ENCODE assay signal across 16 cellular contexts in genomic region chr10:4383683-4384082, GRCh38.
DNase-seq lines count a peak whose midpoint lies in the region; ATAC-seq and TF ChIP-seq lines count a peak whose summit lies in the region.
"Had no signal": no experiment of that assay in that cellular context is flagged by ENCODE, and none has a peak within 500 bp of the region (broad histone marks: within the 10 kb centered on the region; RNA-seq: fewer than 3 reads in every experiment).

No MANE protein-coding gene starts in this region.

- no peaks in the 10 kb centered on the region for H3K9me3 ChIP-seq in uterus
- H3K9me3 ChIP-seq: MG63, pancreas had no signal

- H3K36me3 Mint-ChIP-seq in nephron (ENCODE audit: low read depth): no peaks in the 10 kb centered on the region
- H3K36me3 Mint-ChIP-seq: activated naive CD4-positive, alpha-beta T cell treated with anti-CD3 and anti-CD28 coated beads, Interleukin-2, amount 10 ng/mL, durations not matched to agents 7 days and 5 days had no signal

- H3K27ac ChIP-seq in uterus: peak overlapping the region; percentile 14 to 37
- H3K27ac ChIP-seq: pancreas had no signal

- intact Hi-C loops in uterus (cut with DNase I; ENCODE audit: low total_unique reads): no loop called here

- H3K9me3 Mint-ChIP-seq in nephron: no peaks in the 10 kb centered on the region
- H3K9me3 Mint-ChIP-seq: activated naive CD4-positive, alpha-beta T cell treated with anti-CD3 and anti-CD28 coated beads, Interleukin-2, amount 10 ng/mL, durations not matched to agents 7 days and 5 days had no signal

- H3K4me1 ChIP-seq in uterus: peaks cover 0 to 2% of the 10 kb centered on the region in 2 donors
- H3K4me1 ChIP-seq: pancreas had no signal

- H3K4me1 Mint-ChIP-seq in nephron: peaks cover 33% of the 10 kb centered on the region
- H3K4me1 Mint-ChIP-seq: activated naive CD4-positive, alpha-beta T cell treated with anti-CD3 and anti-CD28 coated beads, Interleukin-2, amount 10 ng/mL, durations not matched to agents 7 days and 5 days had no signal

- no peaks in the 10 kb centered on the region for H3K27me3 ChIP-seq in uterus
- H3K27me3 ChIP-seq: MG63, pancreas had no signal

- ATAC-seq in GM21619 (IDR thresholded peaks at IDR 0.05; ENCODE audit: unreplicated experiment) (no peak), GM21423 (IDR thresholded peaks at IDR 0.05; ENCODE audit: unreplicated experiment) (no peak)
- ATAC-seq: pancreas had no signal

- TF ChIP-seq CTCF in WI38 (IDR thresholded peaks at IDR 0.05; ENCODE audit: low read depth, low read length): no peak
- TF ChIP-seq CTCF in epithelial cell of proximal tubule (conservative IDR thresholded peaks at IDR 0.05; ENCODE audit: low read depth, low read length): no peak
- no peak for TF ChIP-seq CTCF in nephron (IDR thresholded peaks at IDR 0.05; ENCODE audit: unreplicated experiment in 3 of 3)
- TF ChIP-seq CTCF in uterus (IDR thresholded peaks at IDR 0.05): no peak

- DNase-seq in epithelial cell of proximal tubule (ENCODE audit: low read depth): peak; percentile 10
- no peak for DNase-seq in uterus
- DNase-seq in COR-L47 (lab: John Stamatoyannopoulos, UW): no peak
- DNase-seq: activated CD4-positive, CD25-positive, alpha-beta regulatory T cell treated with anti-CD3 and anti-CD28 coated beads, Interleukin-2, amount 50 U/mL, for 72 hours; activated CD8-positive, alpha-beta memory T cell treated with anti-CD3 and anti-CD28 coated beads, Interleukin-2, amount 50 U/mL, for 48 hours; activated naive CD4-positive, alpha-beta T cell treated with anti-CD3 and anti-CD28 coated beads, Interleukin-2, amount 10 ng/mL, durations not matched to agents 7 days and 5 days; cerebellar nuclear complex; mesendoderm; MG63; NCI-H2081 treated with DMSO at 0.1 percent for 48 hours; pancreas; T-helper 1 cell had no signal

- no peaks in the 10 kb centered on the region for H3K36me3 ChIP-seq in uterus
- H3K36me3 ChIP-seq: MG63, pancreas had no signal

- TF ChIP-seq POLR2A in uterus (IDR thresholded peaks at IDR 0.05): no peak

- H3K4me3 Mint-ChIP-seq in nephron: peak overlapping the region; percentile 30 to 53 (median 52)
- H3K4me3 Mint-ChIP-seq: activated naive CD4-positive, alpha-beta T cell treated with anti-CD3 and anti-CD28 coated beads, Interleukin-2, amount 10 ng/mL, durations not matched to agents 7 days and 5 days had no signal

- H3K4me3 ChIP-seq in WI38 (ENCODE audit: low read depth, low read length) (peak overlapping the region; percentile 8; the same call in 1 of the 2 replicates), epithelial cell of proximal tubule (ENCODE audit: low read depth, low read length) (no peak overlapping the region), uterus (no peak overlapping the region)
- H3K4me3 ChIP-seq: MG63, pancreas had no signal

- no peaks in the 10 kb centered on the region for H3K27me3 Mint-ChIP-seq in nephron (ENCODE audit: low read depth)

- peak overlapping the region; percentile 75 to 86 (median 84) for H3K27ac Mint-ChIP-seq in nephron
- H3K27ac Mint-ChIP-seq: activated naive CD4-positive, alpha-beta T cell treated with anti-CD3 and anti-CD28 coated beads, Interleukin-2, amount 10 ng/mL, durations not matched to agents 7 days and 5 days had no signal
